In genomic region chr6:24043848-24044247, GRCh38 we compare ENCODE assay signal across 8 cellular contexts.
"Had no signal": no experiment of that assay in that cellular context is flagged by ENCODE, and none has a peak within 500 bp of the region (broad histone marks: within the 10 kb centered on the region; RNA-seq: fewer than 3 reads in every experiment).

No MANE protein-coding gene starts in this region.

- DNase-seq: H9, HCEC 1CT, KBM-7 had no signal

- ATAC-seq: GM23338 had no signal

- H2AFZ ChIP-seq: GM23338 had no signal

- H3K4me3 ChIP-seq: GM23338 had no signal

- FAIRE-seq: H1, H54, HTR-8/SVneo had no signal

- H3K9ac ChIP-seq: KMS-11 had no signal

- H3K27ac ChIP-seq: KMS-11 had no signal

- H3K4me2 ChIP-seq: GM23338, KMS-11 had no signal
